Comparison of ENCODE assay signal across 26 cellular contexts in genomic region chr4:47763279-47763678, GRCh38.
"Had no signal": no experiment of that assay in that cellular context is flagged by ENCODE, and none has a peak within 500 bp of the region (broad histone marks: within the 10 kb centered on the region; RNA-seq: fewer than 3 reads in every experiment).

No MANE protein-coding gene starts in this region.

- ATAC-seq: lower lobe of right lung; natural killer cell; stimulated activated memory B cell treated with anti-CD40 and anti-IgM and Interleukin-4, amounts not matched to agents 10 μg/mL and 1 μg/mL and 100 μg/mL, for 72 hours; stimulated activated naive CD8-positive, alpha-beta T cell treated with anti-CD3 and anti-CD28 coated beads, Interleukin-15, amount 100 ng/mL, for 72 hours had no signal

- H3K4me3 ChIP-seq: heart left ventricle, lower lobe of right lung, neural progenitor cell, ovary, prostate gland, right lobe of liver, smooth muscle cell, tibial nerve, uterus had no signal

- H2AFZ ChIP-seq: neural progenitor cell had no signal

- H3K27ac ChIP-seq: lower lobe of right lung, neural progenitor cell, ovary, prostate gland, right lobe of liver, tibial nerve, uterus had no signal

- DNase-seq: heart left ventricle; hypothalamus; immature natural killer cell; kidney; lower lobe of right lung; mammary epithelial cell; mesenchymal stem cell; natural killer cell; nephron progenitor cell; ovary; posterior cingulate gyrus; retina; right lobe of liver; stimulated activated CD4-positive, alpha-beta T cell treated with anti-CD3 and anti-CD28 coated beads, Interleukin-1b, Interleukin-23, amount 100 ng/mL, for 48 hours; stimulated activated CD4-positive, alpha-beta T cell treated with anti-CD3 and anti-CD28 coated beads, Interleukin-2, amount 100 ng/mL, for 48 hours; stimulated activated CD4-positive, alpha-beta T cell treated with anti-CD3 and anti-CD28 coated beads, Interleukin-4, amount 100 ng/mL, for 4 hours; stimulated activated CD8-positive, alpha-beta memory T cell treated with anti-CD3 and anti-CD28 coated beads, Interleukin-4, amount 100 ng/mL, for 48 hours; stimulated activated naive CD4-positive, alpha-beta T cell treated with Interleukin-2 at 50 U/mL for 16 hours; stimulated activated naive CD8-positive, alpha-beta T cell treated with anti-CD3 and anti-CD28 coated beads, Interleukin-15, amount 100 ng/mL, for 72 hours; substantia nigra; uterus had no signal

- H3K36me3 ChIP-seq: heart left ventricle, lower lobe of right lung, neural progenitor cell, ovary, prostate gland, right lobe of liver, tibial nerve, uterus had no signal

- H3K4me1 ChIP-seq: lower lobe of right lung, neural progenitor cell, prostate gland, right lobe of liver, tibial nerve, uterus had no signal

- H3K4me2 ChIP-seq: neural progenitor cell, smooth muscle cell had no signal

- H3K9me3 ChIP-seq: lower lobe of right lung, ovary, prostate gland, right lobe of liver, tibial nerve, uterus had no signal

- H3K9ac ChIP-seq: neural progenitor cell had no signal

- H3K27me3 ChIP-seq: heart left ventricle, neural progenitor cell, ovary, right lobe of liver, tibial nerve, uterus had no signal
